Comparison of ENCODE assay signal across 1 cellular context in genomic region chr17:41823141-41823524, GRCh38.
TF ChIP-seq lines count a peak whose summit lies in the region.

No MANE protein-coding gene starts in this region.

TF ChIP-seq in IMR-90, 13 proteins besides CTCF, POLR2A, EP300 and RAD21:
- TF ChIP-seq BHLHE40 (IDR thresholded peaks at IDR 0.05; ENCODE audit: low read depth, low read length) = no peak
- TF ChIP-seq RFX5 (IDR thresholded peaks at IDR 0.05; ENCODE audit: low read depth, low read length) = no peak
- no peak for TF ChIP-seq MAFK (IDR thresholded peaks at IDR 0.05; ENCODE audit: low read depth, low read length)
- no peak for TF ChIP-seq ELK1 (IDR thresholded peaks at IDR 0.05; ENCODE audit: borderline replicate concordance, low read depth, low read length)
- no peak for TF ChIP-seq MAZ (IDR thresholded peaks at IDR 0.05; ENCODE audit: borderline replicate concordance, low read depth, low read length)
- no peak for TF ChIP-seq USF2 (IDR thresholded peaks at IDR 0.05; ENCODE audit: low read depth, low read length)
- TF ChIP-seq RCOR1 (IDR thresholded peaks at IDR 0.05; ENCODE audit: insufficient replicate concordance, low read length) = no peak
- TF ChIP-seq MXI1 (IDR thresholded peaks at IDR 0.05; ENCODE audit: borderline replicate concordance, low read depth, low read length) = no peak
- TF ChIP-seq CEBPB (IDR thresholded peaks at IDR 0.05; ENCODE audit: low read depth, low read length) = no peak
- TF ChIP-seq SMC3 (IDR thresholded peaks at IDR 0.05; ENCODE audit: low read depth, low read length) = no peak
- TF ChIP-seq FOS (IDR thresholded peaks at IDR 0.05; ENCODE audit: low read depth, low read length) = no peak
- TF ChIP-seq NFE2L2 (IDR thresholded peaks at IDR 0.05; ENCODE audit: low read depth, low read length) = no peak
- TF ChIP-seq CHD1 (IDR thresholded peaks at IDR 0.05; ENCODE audit: low read depth, low read length) = no peak
